8 cellular contexts compared by ENCODE assay signal in the genomic region with DNA sequence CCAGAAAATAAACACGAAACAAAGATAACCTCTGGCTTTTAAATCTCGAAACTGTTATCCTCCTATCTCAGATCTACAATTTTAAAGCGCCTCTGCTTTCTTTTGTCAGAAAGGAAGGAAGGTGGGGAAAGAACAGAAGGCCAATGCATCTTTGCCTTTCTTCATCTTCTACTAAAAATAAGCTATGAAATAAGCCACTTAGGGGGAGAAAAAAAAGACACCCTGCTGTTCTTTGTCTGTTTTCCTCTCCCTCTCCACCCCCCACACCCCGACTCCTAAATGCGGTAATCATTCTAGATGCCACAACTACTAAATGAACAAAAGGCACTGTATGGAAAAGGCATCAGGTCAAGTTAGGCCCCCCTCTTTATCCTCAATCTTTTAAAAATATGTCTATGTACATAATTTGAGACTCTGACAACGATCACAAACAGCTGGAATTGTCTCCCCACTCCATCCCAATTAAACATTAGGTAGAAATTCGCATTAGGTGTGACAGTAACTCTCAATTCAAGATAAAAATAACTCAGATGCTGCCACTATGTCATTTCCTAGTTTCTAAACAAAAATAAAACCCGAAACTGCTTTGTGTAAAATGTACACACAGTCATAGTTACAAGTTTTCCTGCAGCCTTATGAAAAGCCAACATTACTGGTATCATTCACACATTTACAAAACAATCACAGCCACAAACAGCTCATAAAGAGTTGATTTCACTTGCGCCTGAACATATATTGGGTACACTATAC. TPM values are rescaled to one million over a fixed set of nuclear protein-coding genes. Genes with fewer than 3 reads are reported as not detected.
DNase-seq lines count a peak whose midpoint lies in the region; ATAC-seq and TF ChIP-seq lines count a peak whose summit lies in the region.

No MANE protein-coding gene starts in this region.

- TF ChIP-seq POLR2A in esophagus muscularis mucosa (IDR thresholded peaks at IDR 0.05; ENCODE audit: low read depth), result no peak

- H3K4me1 ChIP-seq in A673 (ENCODE audit: insufficient read depth, low read length, poor library complexity, severe bottlenecking) (peaks cover 16% of the 10 kb centered on the region), esophagus muscularis mucosa (peaks cover 35 to 60% (median 47%) of the 10 kb centered on the region in 4 donors), rectal smooth muscle tissue (ENCODE audit: control insufficient read depth, insufficient read depth, low read length) (peaks cover 21% of the 10 kb centered on the region)

- CTCF ChIA-PET in A673 (lab: Charles Lee), result no interaction called here

- H3K4me3 ChIP-seq in A673 (ENCODE audit: low read depth, low read length, poor library complexity, severe bottlenecking) (peak overlapping the region; percentile 85), esophagus muscularis mucosa (peak overlapping the region; percentile 90 to 100 (median 97)), rectal smooth muscle tissue (ENCODE audit: low read length) (peak overlapping the region; percentile 99)

- H3K36me3 ChIP-seq in A673 (ENCODE audit: insufficient read depth, low read length, poor library complexity, severe bottlenecking) (no peaks in the 10 kb centered on the region), esophagus muscularis mucosa (no peaks in the 10 kb centered on the region), rectal smooth muscle tissue (ENCODE audit: control insufficient read depth, insufficient read depth, low read length) (no peaks in the 10 kb centered on the region)

- H3K9me3 ChIP-seq in A673 (ENCODE audit: low read depth, low read length, poor library complexity, severe bottlenecking), result no peaks in the 10 kb centered on the region
- H3K9me3 ChIP-seq in esophagus muscularis mucosa, result no peaks in the 10 kb centered on the region

- peak; percentile 28 for ATAC-seq in GM18508 (IDR thresholded peaks at IDR 0.05; ENCODE audit: insufficient read depth, unreplicated experiment)

- peak overlapping the region; percentile 35 for H3K9ac ChIP-seq in rectal smooth muscle tissue (ENCODE audit: low read length)

- DNase-seq in A673 (ENCODE audit: low spot score) (peak; percentile 51), NCI-H146 (lab: John Stamatoyannopoulos, UW) (peak; percentile 67), esophagus muscularis mucosa (ENCODE audit: extremely low spot score) (no peak), NCI-H187 treated with DMSO at 0.1 percent for 48 hours (lab: John Stamatoyannopoulos, UW) (no peak), COLO668 (lab: John Stamatoyannopoulos, UW; ENCODE audit: unreplicated experiment) (no peak)
- no peak for DNase-seq in stimulated activated CD4-positive, alpha-beta T cell treated with anti-CD3 and anti-CD28 coated beads, Interleukin-2, amount 100 ng/mL, for 24 hours

- H3K27me3 ChIP-seq in A673 (replicated peaks; ENCODE audit: insufficient read depth, low read depth, low read length, poor library complexity), result no peaks in the 10 kb centered on the region
- no peaks in the 10 kb centered on the region for H3K27me3 ChIP-seq in esophagus muscularis mucosa
- H3K27me3 ChIP-seq in rectal smooth muscle tissue (ENCODE audit: control insufficient read depth, insufficient read depth, low read length), result no peaks in the 10 kb centered on the region

- no TSS peak for BruUV-seq in A673 (replicated peaks; lab: Mats Ljungman, UMichigan)

- POLR2A ChIA-PET in A673 (lab: Charles Lee; ENCODE audit: low non-redundant PET), result no interaction called here

- H3K27ac ChIP-seq in A673 (ENCODE audit: low read depth, low read length, poor library complexity, severe bottlenecking) (peak overlapping the region; percentile 88), esophagus muscularis mucosa (replicated peaks in 1 of 4) (peak overlapping the region; percentile 97 to 99 (median 98)), rectal smooth muscle tissue (ENCODE audit: low read depth, low read length) (peak overlapping the region; percentile 88)

- intact Hi-C loops in A673 (cut with micrococcal nuclease; ENCODE audit: unreplicated experiment), result no loop called here
- intact Hi-C loops in esophagus muscularis mucosa (cut with DNase I), result no loop called here

- TF ChIP-seq EP300 in esophagus muscularis mucosa (IDR thresholded peaks at IDR 0.05), result no peak

- no peak for TF ChIP-seq CTCF in A673 (conservative IDR thresholded peaks at IDR 0.05; ENCODE audit: low read depth, low read length)
- TF ChIP-seq CTCF in esophagus muscularis mucosa (IDR thresholded peaks at IDR 0.05), result no peak

- WGBS in esophagus muscularis mucosa, result 11% methylated on average over 9 of the region's 9 CpGs

RNA-seq across cellular contexts. Expression of a gene that starts 2.4 kb away (rescaled TPM):
- total RNA-seq in A673 (2021), result 28.8 and 35.2 TPM in 2 replicates
- total RNA-seq in esophagus muscularis mucosa, result 100 to 1,000 TPM in 1 of 4 donors, 10 to 100 TPM in 3; 68.3 to 123 (median 91.4) TPM

Comparison
In these comparisons a context has a peak if more than half of its experiments do, and no peak if none do; other contexts are left out.
1. DNase-seq: peak in A673 (single experiment) and NCI-H146 (single experiment); none in esophagus muscularis mucosa (single experiment), stimulated activated CD4-positive, alpha-beta T cell treated with anti-CD3 and anti-CD28 coated beads, Interleukin-2, amount 100 ng/mL, for 24 hours (0 of 2), NCI-H187 treated with DMSO at 0.1 percent for 48 hours (single experiment) and COLO668 (single experiment).
2. Peak in every context shown above with its lines, with median percentiles within 50 percentile points of each other: H3K27ac ChIP-seq and H3K4me3 ChIP-seq.